ENCODE assay signal across 25 cellular contexts in genomic region chr9:4012446-4012845, GRCh38.
"Had no signal": no experiment of that assay in that cellular context is flagged by ENCODE, and none has a peak within 500 bp of the region (broad histone marks: within the 10 kb centered on the region; RNA-seq: fewer than 3 reads in every experiment).

No MANE protein-coding gene starts in this region.

- H3K27me3 ChIP-seq: dorsolateral prefrontal cortex, gastroesophageal sphincter, hepatocyte, right lobe of liver, spleen, testis, tibial nerve, upper lobe of right lung, vagina had no signal

- H3K27ac ChIP-seq: dorsolateral prefrontal cortex, gastroesophageal sphincter, hepatocyte, parathyroid adenoma, psoas muscle, right lobe of liver, spleen, testis, tibial nerve, upper lobe of right lung, vagina had no signal

- ATAC-seq: esophagus mucosa; gastroesophageal sphincter; psoas muscle; right lobe of liver; stimulated activated naive B cell treated with anti-CD40 and anti-IgM and Interleukin-4, amounts not matched to agents 10 μg/mL and 1 μg/mL and 100 μg/mL, for 72 hours; stimulated activated naive CD8-positive, alpha-beta T cell treated with anti-CD3 and anti-CD28 coated beads, Interleukin-15, amount 100 ng/mL, for 72 hours; upper lobe of right lung had no signal

- H3K4me3 ChIP-seq: dorsolateral prefrontal cortex, gastroesophageal sphincter, hepatocyte, psoas muscle, right lobe of liver, spleen, testis, tibial nerve, upper lobe of right lung, vagina had no signal

- H3K4me1 ChIP-seq: gastroesophageal sphincter, parathyroid adenoma, psoas muscle, right lobe of liver, spleen, testis, tibial nerve, upper lobe of right lung, vagina had no signal

- DNase-seq: cortex of kidney; dorsolateral prefrontal cortex; effector CD8-positive, alpha-beta T cell; foreskin fibroblast; kidney glomerular epithelial cell; mesendoderm; naive B cell; occipital lobe; psoas muscle; retina; right lobe of liver; spleen; stimulated activated CD4-positive, alpha-beta T cell treated with anti-CD3 and anti-CD28 coated beads, Interleukin-15, amount 100 ng/mL, for 24 hours; stimulated activated CD4-positive, alpha-beta T cell treated with anti-CD3 and anti-CD28 coated beads, Interleukin-1b, Interleukin-23, amount 100 ng/mL, for 48 hours; stimulated activated CD4-positive, alpha-beta T cell treated with anti-CD3 and anti-CD28 coated beads, Interleukin-4, amount 100 ng/mL, for 24 hours; stimulated activated naive B cell treated with anti-CD40 and anti-IgM and Interleukin-4, amounts not matched to agents 10 μg/mL and 1 μg/mL and 100 μg/mL, for 72 hours; stimulated activated naive CD8-positive, alpha-beta T cell treated with anti-CD3 and anti-CD28 coated beads, Interleukin-15, amount 100 ng/mL, for 72 hours; testis; upper lobe of right lung had no signal

- H3K36me3 ChIP-seq: gastroesophageal sphincter, right lobe of liver, spleen, upper lobe of right lung, vagina had no signal

- H3K9me3 ChIP-seq: gastroesophageal sphincter, psoas muscle, right lobe of liver, spleen, testis, tibial nerve, upper lobe of right lung, vagina had no signal
